In genomic region chr20:50704039-50704438, GRCh38 we compare ENCODE assay signal across 2 cellular contexts. TPM values are rescaled to one million over a fixed set of nuclear protein-coding genes. Genes with fewer than 3 reads are reported as not detected.
"Had no signal": no experiment of that assay in that cellular context is flagged by ENCODE, and none has a peak within 500 bp of the region (broad histone marks: within the 10 kb centered on the region; RNA-seq: fewer than 3 reads in every experiment).

No MANE protein-coding gene starts in this region.

RNA-seq across cellular contexts. Expression of gene RIPOR3, which starts 12.7 kb away (rescaled TPM):
- total RNA-seq: dermis microvascular lymphatic vessel endothelial cell, endothelial cell of umbilical vein had no signal
- polyA plus RNA-seq: endothelial cell of umbilical vein had no signal

RNA-seq across cellular contexts. Expression of gene PARD6B, which starts 27.3 kb away (rescaled TPM):
- total RNA-seq: endothelial cell of umbilical vein had no signal
